Comparison of ENCODE assay signal across 7 cellular contexts in genomic region chr12:127165567-127166392, GRCh38.
A peak's percentile ranks its signal among the peaks of the same experiment; 100 is the strongest.
DNase-seq lines count a peak whose midpoint lies in the region; ATAC-seq and TF ChIP-seq lines count a peak whose summit lies in the region.

No MANE protein-coding gene starts in this region.

- peak overlapping the region; percentile 93 for H2BK12ac ChIP-seq in trophoblast cell (ENCODE audit: low read length)

- peak overlapping the region; percentile 99 for H4K8ac ChIP-seq in trophoblast cell (ENCODE audit: low read depth, low read length)

- 6 to 10% (median 7%) methylated on average over 45 to 69 of the region's 69 CpGs for WGBS in heart left ventricle, 4 donors
- no CpG with 5 or more reads among the region's 69 CpGs for WGBS in trophoblast cell (ENCODE audit: extremely low coverage, insufficient coverage, insufficient read length)

- peaks cover 31% of the 10 kb centered on the region for H3K4me1 Mint-ChIP-seq in activated naive CD8-positive, alpha-beta T cell treated with anti-CD3 and anti-CD28 coated beads, Interleukin-2, amount 10 ng/mL, durations not matched to agents 7 days and 5 days

- H3K9me3 Mint-ChIP-seq in activated naive CD8-positive, alpha-beta T cell treated with anti-CD3 and anti-CD28 coated beads, Interleukin-2, amount 10 ng/mL, durations not matched to agents 7 days and 5 days: peaks cover 3% of the 10 kb centered on the region

- no peaks in the 10 kb centered on the region for H3K79me2 ChIP-seq in trophoblast cell (ENCODE audit: control insufficient read depth, insufficient read depth, low read length, poor library complexity)

- peak overlapping the region; percentile 55 for H3K4me3 ChIP-seq in HL-60 (replicated peaks; ENCODE audit: insufficient read depth, low read length)
- H3K4me3 ChIP-seq in heart left ventricle: peak overlapping the region; percentile 6 to 65 (median 58)
- peak overlapping the region; percentile 70 for H3K4me3 ChIP-seq in trophoblast cell (ENCODE audit: low read depth, low read length)
- H3K4me3 ChIP-seq in thoracic aorta: peak overlapping the region; percentile 78

- H3K36me3 ChIP-seq in heart left ventricle (no peaks in the 10 kb centered on the region), trophoblast cell (ENCODE audit: control insufficient read depth in 1 of 2, insufficient read depth in 2 of 2, low read length in 2 of 2) (no peaks in the 10 kb centered on the region), thoracic aorta (no peaks in the 10 kb centered on the region)

- H2AK5ac ChIP-seq in trophoblast cell (ENCODE audit: low read length): peak overlapping the region; percentile 97

- TF ChIP-seq CTCF in HL-60 (IDR thresholded peaks at IDR 0.05; ENCODE audit: insufficient read depth, low read length) (no peak), heart left ventricle (IDR thresholded peaks at IDR 0.05) (no peak), thoracic aorta (IDR thresholded peaks at IDR 0.05) (no peak)

- peak overlapping the region; percentile 88 for H3K9ac ChIP-seq in trophoblast cell (ENCODE audit: low read length)

- ATAC-seq in GM18909 (IDR thresholded peaks at IDR 0.05; ENCODE audit: poor library complexity, unreplicated experiment) (peak; percentile 73), heart left ventricle (peak; percentile 94 to 99 (median 98)), thoracic aorta (ENCODE audit: insufficient number of reproducible peaks, low FRiP score, low read depth) (no peak)
- peak; percentile 89 for ATAC-seq in activated naive CD8-positive, alpha-beta T cell treated with anti-CD3 and anti-CD28 coated beads, Interleukin-2, amount 10 ng/mL, durations not matched to agents 7 days and 5 days (ENCODE audit: low read depth)

- peak overlapping the region; percentile 88 for H3K4me3 Mint-ChIP-seq in activated naive CD8-positive, alpha-beta T cell treated with anti-CD3 and anti-CD28 coated beads, Interleukin-2, amount 10 ng/mL, durations not matched to agents 7 days and 5 days

- H3K36me3 Mint-ChIP-seq in activated naive CD8-positive, alpha-beta T cell treated with anti-CD3 and anti-CD28 coated beads, Interleukin-2, amount 10 ng/mL, durations not matched to agents 7 days and 5 days: peaks cover 4% of the 10 kb centered on the region

- TF ChIP-seq POLR2A in heart left ventricle (IDR thresholded peaks at IDR 0.05): no peak

- H3K9me3 ChIP-seq in heart left ventricle (peaks cover 0 to 5% (median 0%) of the 10 kb centered on the region in 12 donors), trophoblast cell (ENCODE audit: insufficient read depth, low read depth, low read length) (no peaks in the 10 kb centered on the region), thoracic aorta (no peaks in the 10 kb centered on the region)

- peak overlapping the region; percentile 43; the same call in 1 of the 2 replicates for H3K27ac ChIP-seq in HL-60 (replicated peaks)
- H3K27ac ChIP-seq in heart left ventricle: peak overlapping the region; percentile 6 to 87 (median 76)
- peak overlapping the region; percentile 51 for H3K27ac ChIP-seq in trophoblast cell (ENCODE audit: low read depth, low read length)
- H3K27ac ChIP-seq in thoracic aorta: no peak overlapping the region

- H4K91ac ChIP-seq in trophoblast cell (ENCODE audit: low read depth, low read length): peak overlapping the region; percentile 94

- peak overlapping the region; percentile 89 for H3K4ac ChIP-seq in trophoblast cell (ENCODE audit: low read depth, low read length)

- H4K12ac ChIP-seq in trophoblast cell (ENCODE audit: low read depth, low read length): peak overlapping the region; percentile 98

- peak; percentile 47 to 67 for DNase-seq in HL-60 (ENCODE audit: low read depth in 1 of 2, low spot score in 1 of 2)
- DNase-seq in SW 1271 (lab: John Stamatoyannopoulos, UW): peak; percentile 87 to 93
- DNase-seq in activated naive CD8-positive, alpha-beta T cell treated with anti-CD3 and anti-CD28 coated beads, Interleukin-2, amount 10 ng/mL, durations not matched to agents 7 days and 5 days: peak; percentile 89
- DNase-seq in heart left ventricle: peak; percentile 86 to 93 (median 89)
- DNase-seq in trophoblast cell: peak; percentile 21 to 60
- no peak for DNase-seq in thoracic aorta (ENCODE audit: low spot score)

- peak overlapping the region; percentile 85 for H3K27ac Mint-ChIP-seq in activated naive CD8-positive, alpha-beta T cell treated with anti-CD3 and anti-CD28 coated beads, Interleukin-2, amount 10 ng/mL, durations not matched to agents 7 days and 5 days

- H2BK120ac ChIP-seq in trophoblast cell (ENCODE audit: insufficient read depth, low read length, poor library complexity): no peak overlapping the region

- peaks cover 16% of the 10 kb centered on the region for H3K27me3 Mint-ChIP-seq in activated naive CD8-positive, alpha-beta T cell treated with anti-CD3 and anti-CD28 coated beads, Interleukin-2, amount 10 ng/mL, durations not matched to agents 7 days and 5 days

- POLR2A ChIA-PET in activated naive CD8-positive, alpha-beta T cell treated with anti-CD3 and anti-CD28 coated beads, Interleukin-2, amount 10 ng/mL, durations not matched to agents 7 days and 5 days (lab: Charles Lee): interaction anchor here (0.7 to 1.5 kb wide), 2 partner anchors 26 to 82 kb away, joined by 4 to 5 read pairs; no protein-coding TSS in a partner anchor

- H3K27me3 ChIP-seq in HL-60 (ENCODE audit: insufficient read depth, poor library complexity, severe bottlenecking) (no peaks in the 10 kb centered on the region), heart left ventricle (peaks cover 0 to 6% (median 0%) of the 10 kb centered on the region in 9 donors), trophoblast cell (ENCODE audit: insufficient read depth, low read length) (no peaks in the 10 kb centered on the region), thoracic aorta (replicated peaks; ENCODE audit: insufficient read depth) (no peaks in the 10 kb centered on the region)

- peak overlapping the region; percentile 86 for H2AFZ ChIP-seq in trophoblast cell (ENCODE audit: insufficient read depth, low read length, poor library complexity)

- peak overlapping the region; percentile 80 for H3K18ac ChIP-seq in trophoblast cell (ENCODE audit: low read length)

- H3K4me2 ChIP-seq in trophoblast cell (ENCODE audit: low read length): peak overlapping the region; percentile 77

- H2BK5ac ChIP-seq in trophoblast cell (ENCODE audit: low read depth, low read length, poor library complexity): no peak overlapping the region

- H3K79me1 ChIP-seq in trophoblast cell (ENCODE audit: low read length): peaks cover 4% of the 10 kb centered on the region

- peak overlapping the region; percentile 92 for H3K14ac ChIP-seq in trophoblast cell (ENCODE audit: low read length)

- H3K4me1 ChIP-seq in heart left ventricle (peaks cover 0 to 19% (median 0%) of the 10 kb centered on the region in 12 donors), trophoblast cell (ENCODE audit: control insufficient read depth in 1 of 2, insufficient read depth in 2 of 2, low read length in 2 of 2) (peaks cover 0 to 5% of the 10 kb centered on the region in 2 experiments), thoracic aorta (ENCODE audit: control insufficient read depth in 1 of 2, low read depth in 2 of 2) (peaks cover 0 to 4% of the 10 kb centered on the region in 2 donors)

- no peak overlapping the region for H3K23ac ChIP-seq in trophoblast cell (ENCODE audit: low read length)

- intact Hi-C loops in heart left ventricle (cut with DNase I): loop anchor here in 1 of 10 donors (10.0 kb wide), 1 partner anchor 81 kb away; no protein-coding TSS in a partner anchor

Comparison
In these comparisons a context has a peak if more than half of its experiments do, and no peak if none do; other contexts are left out.
1. H3K27ac ChIP-seq: peak in HL-60 (single experiment), heart left ventricle (12 of 12) and trophoblast cell (single experiment); none in thoracic aorta (0 of 2).
2. Peak in every context shown above with its lines, with median percentiles within 50 percentile points of each other: H3K4me3 ChIP-seq.